9 cellular contexts compared by ENCODE assay signal in genomic region chr7:106866298-106867281, GRCh38. TPM values are rescaled to one million over a fixed set of nuclear protein-coding genes. Genes with fewer than 3 reads are reported as not detected.
A peak's percentile ranks its signal among the peaks of the same experiment; 100 is the strongest.
DNase-seq lines count a peak whose midpoint lies in the region; ATAC-seq and TF ChIP-seq lines count a peak whose summit lies in the region.
"Had no signal": no experiment of that assay in that cellular context is flagged by ENCODE, and none has a peak within 500 bp of the region (broad histone marks: within the 10 kb centered on the region; RNA-seq: fewer than 3 reads in every experiment).

No MANE protein-coding gene starts in this region.

- H3K36me3 Mint-ChIP-seq in activated T-cell treated with anti-CD3 and anti-CD28 coated beads, Interleukin-2, amount 50 U/mL, for 24 hours (ENCODE audit: low read depth), result peaks cover 52% of the 10 kb centered on the region
- peaks cover 47% of the 10 kb centered on the region for H3K36me3 Mint-ChIP-seq in activated CD4-positive, alpha-beta memory T cell treated with anti-CD3 and anti-CD28 coated beads, Interleukin-2, amount 10 ng/mL, durations not matched to agents 7 days and 5 days (ENCODE audit: low read depth)

- peak overlapping the region; percentile 96 for H3K27ac Mint-ChIP-seq in activated T-cell treated with anti-CD3 and anti-CD28 coated beads, Interleukin-2, amount 50 U/mL, for 24 hours
- peak overlapping the region; percentile 65 for H3K27ac Mint-ChIP-seq in activated CD4-positive, alpha-beta memory T cell treated with anti-CD3 and anti-CD28 coated beads, Interleukin-2, amount 10 ng/mL, durations not matched to agents 7 days and 5 days
- peak overlapping the region; percentile 79 to 94 for H3K27ac Mint-ChIP-seq in stimulated activated naive CD8-positive, alpha-beta T cell treated with anti-CD3 and anti-CD28 coated beads, Interleukin-15, amount 100 ng/mL, for 72 hours

- no peak for TF ChIP-seq POLR2A in gastrocnemius medialis (IDR thresholded peaks at IDR 0.05)

- no peaks in the 10 kb centered on the region for H3K27me3 ChIP-seq in gastrocnemius medialis

- TF ChIP-seq CTCF in gastrocnemius medialis (IDR thresholded peaks at IDR 0.05 in 4 of 5, conservative IDR thresholded peaks at IDR 0.05 in 1 of 5), result no peak

- H3K27me3 Mint-ChIP-seq in activated T-cell treated with anti-CD3 and anti-CD28 coated beads, Interleukin-2, amount 50 U/mL, for 24 hours, result no peaks in the 10 kb centered on the region
- no peaks in the 10 kb centered on the region for H3K27me3 Mint-ChIP-seq in activated CD4-positive, alpha-beta memory T cell treated with anti-CD3 and anti-CD28 coated beads, Interleukin-2, amount 10 ng/mL, durations not matched to agents 7 days and 5 days
- no peaks in the 10 kb centered on the region for H3K27me3 Mint-ChIP-seq in stimulated activated naive CD8-positive, alpha-beta T cell treated with anti-CD3 and anti-CD28 coated beads, Interleukin-15, amount 100 ng/mL, for 72 hours

- POLR2A ChIA-PET in activated CD4-positive, alpha-beta memory T cell treated with anti-CD3 and anti-CD28 coated beads, Interleukin-2, amount 10 ng/mL, durations not matched to agents 7 days and 5 days (lab: Charles Lee), result interaction anchor here (2.0 kb wide), 1 partner anchor 793 kb away, joined by 4 read pairs; no protein-coding TSS in a partner anchor

- no peaks in the 10 kb centered on the region for H3K4me1 ChIP-seq in gastrocnemius medialis

- H3K9me3 ChIP-seq in gastrocnemius medialis, result no peaks in the 10 kb centered on the region

- in situ Hi-C loops in gastrocnemius medialis (cut with MboI; ENCODE audit: low sequenced_read_pairs in 4 of 4), result no loop called here

- peak overlapping the region in 1 of 4 donors; percentile 37 for H3K4me3 ChIP-seq in gastrocnemius medialis

- CTCF ChIA-PET in activated CD4-positive, alpha-beta memory T cell treated with anti-CD3 and anti-CD28 coated beads, Interleukin-2, amount 10 ng/mL, durations not matched to agents 7 days and 5 days (lab: Charles Lee), result no interaction called here

- peak overlapping the region; percentile 84 for H3K4me3 Mint-ChIP-seq in activated T-cell treated with anti-CD3 and anti-CD28 coated beads, Interleukin-2, amount 50 U/mL, for 24 hours
- peak overlapping the region; percentile 94 for H3K4me3 Mint-ChIP-seq in activated CD4-positive, alpha-beta memory T cell treated with anti-CD3 and anti-CD28 coated beads, Interleukin-2, amount 10 ng/mL, durations not matched to agents 7 days and 5 days
- H3K4me3 Mint-ChIP-seq in stimulated activated naive CD8-positive, alpha-beta T cell treated with anti-CD3 and anti-CD28 coated beads, Interleukin-15, amount 100 ng/mL, for 72 hours, result peak overlapping the region; percentile 90 to 96

- peak; percentile 32 for ATAC-seq in HG03095 (IDR thresholded peaks at IDR 0.05; ENCODE audit: unreplicated experiment)
- peak; percentile 14 for ATAC-seq in stimulated activated naive CD8-positive, alpha-beta T cell treated with anti-CD3 and anti-CD28 coated beads, Interleukin-15, amount 100 ng/mL, for 72 hours
- ATAC-seq in gastrocnemius medialis, result no peak
- ATAC-seq in HG03045 (IDR thresholded peaks at IDR 0.05; ENCODE audit: unreplicated experiment), result no peak

- no peaks in the 10 kb centered on the region for H3K9me3 Mint-ChIP-seq in activated T-cell treated with anti-CD3 and anti-CD28 coated beads, Interleukin-2, amount 50 U/mL, for 24 hours
- peaks cover 4% of the 10 kb centered on the region for H3K9me3 Mint-ChIP-seq in activated CD4-positive, alpha-beta memory T cell treated with anti-CD3 and anti-CD28 coated beads, Interleukin-2, amount 10 ng/mL, durations not matched to agents 7 days and 5 days
- no peaks in the 10 kb centered on the region for H3K9me3 Mint-ChIP-seq in stimulated activated naive CD8-positive, alpha-beta T cell treated with anti-CD3 and anti-CD28 coated beads, Interleukin-15, amount 100 ng/mL, for 72 hours

- no peak overlapping the region for H3K27ac ChIP-seq in gastrocnemius medialis

- no peak for DNase-seq in activated T-cell treated with anti-CD3 and anti-CD28 coated beads, Interleukin-2, amount 50 U/mL, for 24 hours
- DNase-seq in activated T-cell treated with anti-CD3 and anti-CD28 coated beads for 4 hours (no peak), NCI-H2107 treated with DMSO at 0.1 percent for 48 hours (lab: John Stamatoyannopoulos, UW; ENCODE audit: unreplicated experiment) (no peak), gastrocnemius medialis (no peak)
- DNase-seq in activated CD4-positive, alpha-beta memory T cell treated with anti-CD3 and anti-CD28 coated beads, Interleukin-2, amount 10 ng/mL, durations not matched to agents 7 days and 5 days, result peak; percentile 23
- no peak for DNase-seq in stimulated activated naive CD8-positive, alpha-beta T cell treated with anti-CD3 and anti-CD28 coated beads, Interleukin-15, amount 100 ng/mL, for 72 hours
- DNase-seq: activated CD8-positive, alpha-beta memory T cell treated with anti-CD3 and anti-CD28 coated beads for 24 hours had no signal

- intact Hi-C loops in gastrocnemius medialis (cut with DNase I; ENCODE audit: low total_unique reads), result no loop called here

- no peaks in the 10 kb centered on the region for H3K36me3 ChIP-seq in gastrocnemius medialis

- H3K4me1 Mint-ChIP-seq in activated T-cell treated with anti-CD3 and anti-CD28 coated beads, Interleukin-2, amount 50 U/mL, for 24 hours (ENCODE audit: low read depth), result peaks cover 94% of the 10 kb centered on the region
- H3K4me1 Mint-ChIP-seq in activated CD4-positive, alpha-beta memory T cell treated with anti-CD3 and anti-CD28 coated beads, Interleukin-2, amount 10 ng/mL, durations not matched to agents 7 days and 5 days, result peaks cover 61% of the 10 kb centered on the region
- H3K4me1 Mint-ChIP-seq in stimulated activated naive CD8-positive, alpha-beta T cell treated with anti-CD3 and anti-CD28 coated beads, Interleukin-15, amount 100 ng/mL, for 72 hours, result peaks cover 76% of the 10 kb centered on the region

RNA-seq across cellular contexts. Expression of gene PIK3CG, which starts 1.5 kb away (rescaled TPM):
- total RNA-seq in activated CD4-positive, alpha-beta memory T cell treated with anti-CD3 and anti-CD28 coated beads, Interleukin-2, amount 10 ng/mL, durations not matched to agents 7 days and 5 days, result 10 to 100 TPM; 47.3 to 49.6 TPM
- total RNA-seq in gastrocnemius medialis, result 1 to 10 TPM in 1 of 4 donors, under 1 TPM in 3; 0.51 to 1.4 (median 0.83) TPM

Comparison
In these comparisons a context has a peak if more than half of its experiments do, and no peak if none do; other contexts are left out.
1. ATAC-seq: peak in HG03095 (single experiment) and stimulated activated naive CD8-positive, alpha-beta T cell treated with anti-CD3 and anti-CD28 coated beads, Interleukin-15, amount 100 ng/mL, for 72 hours (single experiment); none in gastrocnemius medialis (0 of 2) and HG03045 (single experiment).
2. RNA of gene PIK3CG, which starts 1.5 kb away (total RNA-seq): 47.3 to 49.6 TPM in activated CD4-positive, alpha-beta memory T cell treated with anti-CD3 and anti-CD28 coated beads, Interleukin-2, amount 10 ng/mL, durations not matched to agents 7 days and 5 days; 0.51 to 1.4 TPM in gastrocnemius medialis; every median in the first group is over 10 times any median in the second.
3. Peak in every context shown above with its lines, with median percentiles within 50 percentile points of each other: H3K27ac Mint-ChIP-seq and H3K4me3 Mint-ChIP-seq.